ENCODE assay signal across 10 cellular contexts in the genomic region with DNA sequence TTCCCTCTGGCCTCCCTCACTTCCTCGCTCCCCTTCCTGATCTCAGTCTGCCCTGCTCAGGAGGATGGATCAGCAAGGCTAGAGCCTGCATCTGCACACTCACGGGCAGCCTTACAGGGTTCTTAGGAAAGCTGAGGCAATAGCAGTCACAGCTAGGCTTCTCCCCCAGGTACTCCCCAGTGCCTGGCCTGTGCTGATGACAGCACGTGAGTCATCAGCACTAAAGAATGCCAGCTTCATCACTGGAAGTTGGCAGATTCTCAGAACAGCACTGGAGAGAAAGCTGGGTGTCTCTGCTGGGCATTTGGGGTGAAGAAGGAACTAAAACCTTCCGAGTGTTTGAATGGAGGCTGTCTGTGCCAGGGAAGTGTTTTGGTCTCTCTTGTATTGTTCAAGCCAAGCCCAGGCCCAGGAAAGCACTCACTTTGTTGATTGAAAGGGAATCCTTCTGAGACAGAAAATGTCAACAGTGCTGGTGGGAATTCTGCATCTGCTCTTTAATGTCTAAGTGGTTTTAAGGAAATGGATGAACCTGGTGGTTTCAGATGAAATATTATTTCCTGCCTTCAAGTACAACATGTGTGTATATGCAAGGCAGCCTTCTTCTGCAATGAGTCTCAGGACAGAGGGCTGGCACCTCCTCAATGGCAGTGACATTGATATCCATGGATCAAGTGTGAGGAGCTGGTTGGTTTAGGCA.
DNase-seq lines count a peak whose midpoint lies in the region; ATAC-seq, FAIRE-seq and TF ChIP-seq lines count a peak whose summit lies in the region.
"Had no signal": no experiment of that assay in that cellular context is flagged by ENCODE, and none has a peak within 500 bp of the region (broad histone marks: within the 10 kb centered on the region; RNA-seq: fewer than 3 reads in every experiment).

No MANE protein-coding gene starts in this region.

- TF ChIP-seq CTCF in BE2C (IDR thresholded peaks at IDR 0.05; ENCODE audit: low read depth, low read length) (no peak), progenitor cell of endocrine pancreas (IDR thresholded peaks at IDR 0.05; ENCODE audit: unreplicated experiment) (no peak)

- no peaks in the 10 kb centered on the region for H3K36me3 ChIP-seq in BE2C
- H3K36me3 ChIP-seq: Peyer's patch had no signal

- H3K4me1 ChIP-seq in BE2C = peaks cover 15% of the 10 kb centered on the region; the same call in 1 of the 2 replicates
- H3K4me1 ChIP-seq: Peyer's patch had no signal

- no peaks in the 10 kb centered on the region for H3K36me3 Mint-ChIP-seq in stimulated activated memory B cell treated with anti-CD40 and anti-IgM and Interleukin-4, amounts not matched to agents 10 μg/mL and 1 μg/mL and 100 μg/mL, for 72 hours
- H3K36me3 Mint-ChIP-seq in progenitor cell of endocrine pancreas (ENCODE audit: insufficient read depth) = no peaks in the 10 kb centered on the region

- no peak overlapping the region for H3K4me3 Mint-ChIP-seq in stimulated activated memory B cell treated with anti-CD40 and anti-IgM and Interleukin-4, amounts not matched to agents 10 μg/mL and 1 μg/mL and 100 μg/mL, for 72 hours
- H3K4me3 Mint-ChIP-seq in progenitor cell of endocrine pancreas (ENCODE audit: low read depth) = no peak overlapping the region

- ATAC-seq in stimulated activated memory B cell treated with anti-CD40 and anti-IgM and Interleukin-4, amounts not matched to agents 10 μg/mL and 1 μg/mL and 100 μg/mL, for 72 hours = no peak
- no peak for ATAC-seq in HG03432 (IDR thresholded peaks at IDR 0.05; ENCODE audit: unreplicated experiment)

- H3K9me3 ChIP-seq in BE2C = no peaks in the 10 kb centered on the region
- H3K9me3 ChIP-seq: Peyer's patch had no signal

- peaks cover 28% of the 10 kb centered on the region for H3K27me3 Mint-ChIP-seq in stimulated activated memory B cell treated with anti-CD40 and anti-IgM and Interleukin-4, amounts not matched to agents 10 μg/mL and 1 μg/mL and 100 μg/mL, for 72 hours
- no peaks in the 10 kb centered on the region for H3K27me3 Mint-ChIP-seq in progenitor cell of endocrine pancreas

- peak; percentile 14 for DNase-seq in Caki2 (ENCODE audit: low read depth)
- DNase-seq in HTR-8/SVneo (ENCODE audit: insufficient read length, low spot score) = peak; percentile 64
- peak; percentile 59 for DNase-seq in astrocyte of the hippocampus (ENCODE audit: low read depth, low spot score)
- peak; percentile 17 to 64 for DNase-seq in lung microvascular endothelial cell (ENCODE audit: low read depth in 2 of 2)
- DNase-seq in BE2C = no peak
- no peak for DNase-seq in progenitor cell of endocrine pancreas (ENCODE audit: low spot score, unreplicated experiment)
- DNase-seq: activated effector memory CD4-positive, alpha-beta T cell treated with anti-CD3 and anti-CD28 coated beads, Interleukin-2, amount 50 U/mL, for 16 hours; Peyer's patch had no signal

- H3K4me1 Mint-ChIP-seq in stimulated activated memory B cell treated with anti-CD40 and anti-IgM and Interleukin-4, amounts not matched to agents 10 μg/mL and 1 μg/mL and 100 μg/mL, for 72 hours = no peaks in the 10 kb centered on the region
- peaks cover 24% of the 10 kb centered on the region for H3K4me1 Mint-ChIP-seq in progenitor cell of endocrine pancreas (ENCODE audit: low read depth)

- in situ Hi-C loops in Caki2 (cut with HindIII; ENCODE audit: low pct_unique_long_range_greater_than_20kb, low sequenced_read_pairs) = no loop called here

- H3K4me3 ChIP-seq in BE2C (ENCODE audit: low read depth, low read length) = no peak overlapping the region
- H3K4me3 ChIP-seq: Peyer's patch had no signal

- H3K9me3 Mint-ChIP-seq in stimulated activated memory B cell treated with anti-CD40 and anti-IgM and Interleukin-4, amounts not matched to agents 10 μg/mL and 1 μg/mL and 100 μg/mL, for 72 hours = no peaks in the 10 kb centered on the region
- no peaks in the 10 kb centered on the region for H3K9me3 Mint-ChIP-seq in progenitor cell of endocrine pancreas (ENCODE audit: low read depth)

- FAIRE-seq in HTR-8/SVneo (lab: Jason Lieb, UNC) = peak; percentile 74

- H3K27ac Mint-ChIP-seq in stimulated activated memory B cell treated with anti-CD40 and anti-IgM and Interleukin-4, amounts not matched to agents 10 μg/mL and 1 μg/mL and 100 μg/mL, for 72 hours = no peak overlapping the region
- H3K27ac Mint-ChIP-seq in progenitor cell of endocrine pancreas = no peak overlapping the region

- H3K27me3 ChIP-seq in BE2C = no peaks in the 10 kb centered on the region
- H3K27me3 ChIP-seq: Peyer's patch had no signal

Comparison
In these comparisons a context has a peak if more than half of its experiments do, and no peak if none do; other contexts are left out.
1. DNase-seq: peak in Caki2 (single experiment), HTR-8/SVneo (single experiment), astrocyte of the hippocampus (single experiment) and lung microvascular endothelial cell (2 of 2); none in BE2C (single experiment) and progenitor cell of endocrine pancreas (single experiment).